Comparison of ENCODE assay signal across 8 cellular contexts in the genomic region with DNA sequence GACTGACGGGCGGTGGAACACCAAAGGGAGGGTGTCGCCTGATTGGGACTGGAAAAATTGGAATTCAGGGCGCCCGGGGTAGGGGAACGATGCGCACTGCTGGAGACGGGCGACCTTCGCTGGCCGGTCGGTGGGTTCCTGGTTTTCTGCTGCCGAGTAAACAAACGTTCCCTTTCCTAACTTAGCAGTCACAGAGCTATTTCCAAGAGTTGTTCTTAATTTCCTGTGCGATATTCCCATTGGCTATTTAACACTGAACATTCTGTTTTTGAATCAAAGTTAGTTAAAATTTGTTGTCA. TPM values are rescaled to one million over a fixed set of nuclear protein-coding genes. Genes with fewer than 3 reads are reported as not detected.
DNase-seq lines count a peak whose midpoint lies in the region; ATAC-seq and TF ChIP-seq lines count a peak whose summit lies in the region.

No MANE protein-coding gene starts in this region.

- peaks cover 9% of the 10 kb centered on the region for H3K27me3 Mint-ChIP-seq in activated naive CD4-positive, alpha-beta T cell treated with anti-CD3 and anti-CD28 coated beads, Interleukin-2, amount 10 ng/mL, durations not matched to agents 7 days and 5 days

- DNase-seq in activated naive CD4-positive, alpha-beta T cell treated with anti-CD3 and anti-CD28 coated beads, Interleukin-2, amount 10 ng/mL, durations not matched to agents 7 days and 5 days = no peak
- DNase-seq in activated naive CD4-positive, alpha-beta T cell treated with anti-CD3 and anti-CD28 coated beads, Interleukin-2, amount 50 U/mL, for 16 hours = no peak
- DNase-seq in Right ventricle myocardium superior (peak; percentile 46), putamen (ENCODE audit: low spot score) (peak; percentile 12), NCI-H1930 (lab: John Stamatoyannopoulos, UW) (no peak)

- no peak for TF ChIP-seq CTCF in WI38 (IDR thresholded peaks at IDR 0.05; ENCODE audit: low read depth, low read length)

- peaks cover 31% of the 10 kb centered on the region for H3K4me1 Mint-ChIP-seq in activated naive CD4-positive, alpha-beta T cell treated with anti-CD3 and anti-CD28 coated beads, Interleukin-2, amount 10 ng/mL, durations not matched to agents 7 days and 5 days

- H3K27ac Mint-ChIP-seq in activated naive CD4-positive, alpha-beta T cell treated with anti-CD3 and anti-CD28 coated beads, Interleukin-2, amount 10 ng/mL, durations not matched to agents 7 days and 5 days = peak overlapping the region; percentile 97

- peaks cover 17% of the 10 kb centered on the region for H3K36me3 Mint-ChIP-seq in activated naive CD4-positive, alpha-beta T cell treated with anti-CD3 and anti-CD28 coated beads, Interleukin-2, amount 10 ng/mL, durations not matched to agents 7 days and 5 days

- CTCF ChIA-PET in activated naive CD4-positive, alpha-beta T cell treated with anti-CD3 and anti-CD28 coated beads, Interleukin-2, amount 10 ng/mL, durations not matched to agents 7 days and 5 days (lab: Charles Lee) = interaction anchor here (1.1 to 5.1 kb wide), 4 partner anchors 29 to 88 kb away, joined by 4 to 24 read pairs (median 5); partner anchors contain the start of gene POLI

- peak overlapping the region; percentile 85 for H3K4me3 ChIP-seq in WI38 (ENCODE audit: low read depth, low read length)

- H3K9me3 Mint-ChIP-seq in activated naive CD4-positive, alpha-beta T cell treated with anti-CD3 and anti-CD28 coated beads, Interleukin-2, amount 10 ng/mL, durations not matched to agents 7 days and 5 days = no peaks in the 10 kb centered on the region

- intact Hi-C loops in Right ventricle myocardium superior (cut with DNase I) = no loop called here

- ATAC-seq in HG03045 (IDR thresholded peaks at IDR 0.05; ENCODE audit: unreplicated experiment) (peak; percentile 13), Right ventricle myocardium superior (ENCODE audit: poor library complexity) (peak; percentile 45), GM18519 (IDR thresholded peaks at IDR 0.05; ENCODE audit: low FRiP score, unreplicated experiment) (no peak)

- H3K4me3 Mint-ChIP-seq in activated naive CD4-positive, alpha-beta T cell treated with anti-CD3 and anti-CD28 coated beads, Interleukin-2, amount 10 ng/mL, durations not matched to agents 7 days and 5 days = peak overlapping the region; percentile 99

RNA-seq across cellular contexts. Expression of gene C18orf54, which starts 0.7 kb away (rescaled TPM):
- total RNA-seq in Right ventricle myocardium superior = 1.2 TPM

RNA-seq across cellular contexts. Expression of gene STARD6, which starts 0.8 kb away (rescaled TPM):
- total RNA-seq in Right ventricle myocardium superior = not detected

Comparison
In these comparisons a context has a peak if more than half of its experiments do, and no peak if none do; other contexts are left out.
1. DNase-seq: peak in Right ventricle myocardium superior (single experiment) and putamen (single experiment); none in activated naive CD4-positive, alpha-beta T cell treated with anti-CD3 and anti-CD28 coated beads, Interleukin-2, amount 10 ng/mL, durations not matched to agents 7 days and 5 days (single experiment), activated naive CD4-positive, alpha-beta T cell treated with anti-CD3 and anti-CD28 coated beads, Interleukin-2, amount 50 U/mL, for 16 hours (single experiment) and NCI-H1930 (0 of 2).